Comparison of ENCODE assay signal across 1 cellular context in genomic region chr2:64721326-64721633, GRCh38.
TF ChIP-seq lines count a peak whose summit lies in the region.

No MANE protein-coding gene starts in this region.

TF ChIP-seq in K562, 482 proteins besides CTCF, POLR2A, EP300 and RAD21 (continued from another document):
- TF ChIP-seq NFYB (IDR thresholded peaks at IDR 0.05; ENCODE audit: extremely low read depth, insufficient read length), result no peak
- TF ChIP-seq DDX20 (tag; IDR thresholded peaks at IDR 0.05; ENCODE audit: low read depth), result no peak
- TF ChIP-seq ZNF431 (CRISPR knock-in tag; IDR thresholded peaks at IDR 0.05), result no peak
